Comparison of ENCODE assay signal across 8 cellular contexts in genomic region chr17:64148017-64148631, GRCh38. TPM values are rescaled to one million over a fixed set of nuclear protein-coding genes. Genes with fewer than 3 reads are reported as not detected.
DNase-seq lines count a peak whose midpoint lies in the region; ATAC-seq and TF ChIP-seq lines count a peak whose summit lies in the region.

No MANE protein-coding gene starts in this region.

- intact Hi-C loops in Caco-2 (cut with micrococcal nuclease; ENCODE audit: unreplicated experiment) (loop anchor here (5.0 kb wide), 1 partner anchor 114 kb away; the partner anchor contains the start of gene TEX2), IMR-90 (cut with micrococcal nuclease) (no loop called here)
- intact Hi-C loops in activated T-helper 2 cell treated with anti-CD3 and anti-CD28 coated beads, Interferon-gamma antibody, Interleukin-2, Interleukin-4, amounts not matched to agents 10 μg/mL and 5 μg/mL and 100 μg/mL, durations not matched to agents 14 hours and 24 hours and 36 hours (cut with micrococcal nuclease): loop anchor here (5.0 to 10.0 kb wide), 3 partner anchors 54 to 303 kb away; partner anchors contain the start of gene SMARCD2

- peak overlapping the region; percentile 6; the same call in 1 of the 2 replicates for H3K23ac ChIP-seq in IMR-90 (ENCODE audit: low read depth, low read length)

- dilution Hi-C loops in IMR-90 (cut with HindIII; ENCODE audit: low sequenced_read_pairs, unreplicated experiment): no loop called here

- no peaks in the 10 kb centered on the region for H3K27me3 ChIP-seq in Caco-2 (replicated peaks; ENCODE audit: control insufficient read depth, insufficient read depth, low read length)
- H3K27me3 ChIP-seq in IMR-90 (ENCODE audit: control insufficient read depth, insufficient read depth, low read length): no peaks in the 10 kb centered on the region
- H3K27me3 ChIP-seq in effector memory CD4-positive, alpha-beta T cell (replicated peaks; ENCODE audit: control insufficient read depth, insufficient read depth, low read length, poor library complexity, severe bottlenecking): no peaks in the 10 kb centered on the region

- H3K56ac ChIP-seq in IMR-90 (ENCODE audit: extremely low read depth, insufficient read depth, low read length): no peak overlapping the region

- H3K9me1 ChIP-seq in IMR-90 (ENCODE audit: insufficient read depth, low read length): peaks cover 11% of the 10 kb centered on the region

- H3K4me1 Mint-ChIP-seq in Caco-2 (ENCODE audit: low read depth, unreplicated experiment) (peaks cover 20% of the 10 kb centered on the region), memory B cell (peaks cover 16% of the 10 kb centered on the region)
- H3K4me1 Mint-ChIP-seq in activated T-helper 2 cell treated with anti-CD3 and anti-CD28 coated beads, Interferon-gamma antibody, Interleukin-2, Interleukin-4, amounts not matched to agents 10 μg/mL and 5 μg/mL and 100 μg/mL, durations not matched to agents 14 hours and 24 hours and 36 hours (ENCODE audit: low read depth): peaks cover 21% of the 10 kb centered on the region

- H3K9me3 Mint-ChIP-seq in Caco-2 (ENCODE audit: unreplicated experiment) (no peaks in the 10 kb centered on the region), memory B cell (no peaks in the 10 kb centered on the region)
- H3K9me3 Mint-ChIP-seq in activated T-helper 2 cell treated with anti-CD3 and anti-CD28 coated beads, Interferon-gamma antibody, Interleukin-2, Interleukin-4, amounts not matched to agents 10 μg/mL and 5 μg/mL and 100 μg/mL, durations not matched to agents 14 hours and 24 hours and 36 hours: no peaks in the 10 kb centered on the region

- peak overlapping the region in 1 of 2 experiments; percentile 26; a peak in 1 of 4 replicates for H4K8ac ChIP-seq in IMR-90 (ENCODE audit: low read depth in 2 of 2, low read length in 2 of 2)

- peak overlapping the region; percentile 31 for H2BK5ac ChIP-seq in IMR-90 (ENCODE audit: low read depth, low read length, poor library complexity, severe bottlenecking)

- H3K14ac ChIP-seq in IMR-90 (replicated peaks; ENCODE audit: low read depth, low read length): no peak overlapping the region

- TF ChIP-seq RAD21 in IMR-90 (IDR thresholded peaks at IDR 0.05; ENCODE audit: low read length): no peak

- no peak for TF ChIP-seq POLR2A in IMR-90 (IDR thresholded peaks at IDR 0.05; ENCODE audit: low read depth, low read length)

- H3K36me3 ChIP-seq in Caco-2 (ENCODE audit: control insufficient read depth, insufficient read depth, low read length) (no peaks in the 10 kb centered on the region), IMR-90 (ENCODE audit: control insufficient read depth, insufficient read depth, low read length) (peaks cover 10% of the 10 kb centered on the region; the same call in 1 of the 2 replicates)
- peaks cover 6% of the 10 kb centered on the region for H3K36me3 ChIP-seq in effector memory CD4-positive, alpha-beta T cell (ENCODE audit: control insufficient read depth, insufficient read depth, low read length)

- no peak overlapping the region for H3K4ac ChIP-seq in IMR-90 (ENCODE audit: low read depth, low read length)

- no peak overlapping the region for H3K9ac ChIP-seq in IMR-90 (ENCODE audit: low read depth, low read length)

- H2AK9ac ChIP-seq in IMR-90 (replicated peaks; ENCODE audit: low read depth, low read length, poor library complexity): no peak overlapping the region

- TF ChIP-seq CTCF in Caco-2 (IDR thresholded peaks at IDR 0.05; ENCODE audit: insufficient read depth in 1 of 2, low read depth in 1 of 2, low read length in 1 of 2, severe bottlenecking in 1 of 2, unreplicated experiment in 1 of 2) (no peak), IMR-90 (conservative IDR thresholded peaks at IDR 0.05; ENCODE audit: low read depth, low read length) (no peak)

- H3K4me2 ChIP-seq in IMR-90 (ENCODE audit: low read depth, low read length): no peak overlapping the region

- H2AK5ac ChIP-seq in IMR-90 (ENCODE audit: low read depth, low read length): no peak overlapping the region

- no peak overlapping the region for H3K18ac ChIP-seq in IMR-90 (ENCODE audit: low read depth, low read length)

- BruUV-seq in Caco-2 (replicated peaks; lab: Mats Ljungman, UMichigan) (TSS peak; percentile 27), IMR-90 (replicated peaks; lab: Mats Ljungman, UMichigan) (TSS peak; percentile 93)

- no peak overlapping the region for H2BK20ac ChIP-seq in IMR-90 (ENCODE audit: low read depth, low read length)

- H3K9me3 ChIP-seq in Caco-2 (no peaks in the 10 kb centered on the region), IMR-90 (ENCODE audit: control insufficient read depth, insufficient read depth, low read length) (no peaks in the 10 kb centered on the region)
- no peaks in the 10 kb centered on the region for H3K9me3 ChIP-seq in effector memory CD4-positive, alpha-beta T cell (ENCODE audit: control insufficient read depth, low read length)

- ATAC-seq in IMR-90 (ENCODE audit: low read depth) (no peak), memory B cell (ENCODE audit: low read depth) (no peak)

- no peak for DNase-seq in Caco-2
- no peak for DNase-seq in IMR-90
- DNase-seq in activated T-helper 2 cell treated with anti-CD3 and anti-CD28 coated beads, Interferon-gamma antibody, Interleukin-2, Interleukin-4, amounts not matched to agents 10 μg/mL and 5 μg/mL and 100 μg/mL, durations not matched to agents 14 hours and 24 hours and 36 hours (ENCODE audit: low spot score): no peak
- no peak for DNase-seq in memory B cell (ENCODE audit: low spot score in 2 of 2)
- DNase-seq in HPDE6-E6E7 (ENCODE audit: extremely low spot score): no peak
- DNase-seq in effector memory CD4-positive, alpha-beta T cell: no peak
- DNase-seq in NCI-H748 (lab: John Stamatoyannopoulos, UW; ENCODE audit: unreplicated experiment): no peak
- no peak for DNase-seq in stimulated activated CD4-positive, alpha-beta T cell treated with anti-CD3 and anti-CD28 coated beads, Interleukin-2, amount 100 ng/mL, for 48 hours

- H3K27ac Mint-ChIP-seq in Caco-2 (ENCODE audit: unreplicated experiment): no peak overlapping the region
- H3K27ac Mint-ChIP-seq in activated T-helper 2 cell treated with anti-CD3 and anti-CD28 coated beads, Interferon-gamma antibody, Interleukin-2, Interleukin-4, amounts not matched to agents 10 μg/mL and 5 μg/mL and 100 μg/mL, durations not matched to agents 14 hours and 24 hours and 36 hours: peak overlapping the region; percentile 17
- peak overlapping the region; percentile 38 for H3K27ac Mint-ChIP-seq in memory B cell

- H3K36me3 Mint-ChIP-seq in Caco-2 (ENCODE audit: insufficient read depth, unreplicated experiment) (peaks cover 14% of the 10 kb centered on the region), memory B cell (peaks cover 3% of the 10 kb centered on the region)
- peaks cover 30% of the 10 kb centered on the region for H3K36me3 Mint-ChIP-seq in activated T-helper 2 cell treated with anti-CD3 and anti-CD28 coated beads, Interferon-gamma antibody, Interleukin-2, Interleukin-4, amounts not matched to agents 10 μg/mL and 5 μg/mL and 100 μg/mL, durations not matched to agents 14 hours and 24 hours and 36 hours (ENCODE audit: low read depth)

- H2AFZ ChIP-seq in IMR-90 (replicated peaks; ENCODE audit: low read length, poor library complexity): no peak overlapping the region

- H3K4me1 ChIP-seq in Caco-2 (no peaks in the 10 kb centered on the region), IMR-90 (ENCODE audit: control insufficient read depth, insufficient read depth, low read length) (peaks cover 5% of the 10 kb centered on the region)
- peaks cover 12% of the 10 kb centered on the region for H3K4me1 ChIP-seq in effector memory CD4-positive, alpha-beta T cell (ENCODE audit: control insufficient read depth, insufficient read depth, low read length, poor library complexity, severe bottlenecking)

- no peak overlapping the region for H3K4me3 ChIP-seq in Caco-2 (ENCODE audit: low read depth, low read length)
- no peak overlapping the region for H3K4me3 ChIP-seq in IMR-90 (ENCODE audit: insufficient read depth, low read depth, low read length)
- H3K4me3 ChIP-seq in effector memory CD4-positive, alpha-beta T cell (ENCODE audit: insufficient read depth, low read depth, low read length, poor library complexity, severe bottlenecking): no peak overlapping the region

- H4K91ac ChIP-seq in IMR-90 (ENCODE audit: insufficient read depth, low read depth, low read length): no peak overlapping the region

- CTCF ChIA-PET in Caco-2 (lab: Charles Lee): interaction anchor here (1.3 kb wide), 1 partner anchor 134 kb away, joined by 5 read pairs; no protein-coding TSS in a partner anchor
- CTCF ChIA-PET in IMR-90 (lab: Yijun Ruan, JAX): interaction anchor here (1.0 to 1.1 kb wide), 2 partner anchors 15 to 62 kb away, joined by 3 to 4 read pairs; no protein-coding TSS in a partner anchor

- in situ Hi-C loops in IMR-90 (cut with MboI; ENCODE audit: low sequenced_read_pairs): loop anchor here (5.0 kb wide), 1 partner anchor 134 kb away; no protein-coding TSS in a partner anchor

- H4K20me1 ChIP-seq in IMR-90 (ENCODE audit: insufficient read depth, low read length): peaks cover 24% of the 10 kb centered on the region

- WGBS in IMR-90 (ENCODE audit: extremely low coverage in 2 of 2, insufficient read length in 1 of 2), 2 experiments: no CpG with 5 or more reads among the region's 8 CpGs

- no peak overlapping the region for H4K5ac ChIP-seq in IMR-90 (ENCODE audit: low read depth, low read length)

- POLR2A ChIA-PET in Caco-2 (lab: Charles Lee) (interaction anchor here (1.4 to 1.5 kb wide), 2 partner anchors 11 to 30 kb away, joined by 3 to 5 read pairs; no protein-coding TSS in a partner anchor), IMR-90 (lab: Charles Lee; ENCODE audit: unreplicated experiment) (no interaction called here)

- no peak overlapping the region for H2BK15ac ChIP-seq in IMR-90 (ENCODE audit: low read depth, low read length)

- H2BK120ac ChIP-seq in IMR-90 (ENCODE audit: low read depth, low read length): no peak overlapping the region

- H3K79me1 ChIP-seq in IMR-90 (ENCODE audit: low read depth in 1 of 2, low read length in 2 of 2): peaks cover 7 to 29% of the 10 kb centered on the region in 2 experiments; a peak in 3 of 4 replicates

- no peak overlapping the region for H3K27ac ChIP-seq in IMR-90 (ENCODE audit: insufficient read depth, low read length)
- no peak overlapping the region for H3K27ac ChIP-seq in effector memory CD4-positive, alpha-beta T cell (ENCODE audit: insufficient read depth, low read length, poor library complexity, severe bottlenecking)

- H3K4me3 Mint-ChIP-seq in Caco-2 (ENCODE audit: unreplicated experiment) (peak overlapping the region; percentile 40), memory B cell (no peak overlapping the region)
- peak overlapping the region; percentile 54 for H3K4me3 Mint-ChIP-seq in activated T-helper 2 cell treated with anti-CD3 and anti-CD28 coated beads, Interferon-gamma antibody, Interleukin-2, Interleukin-4, amounts not matched to agents 10 μg/mL and 5 μg/mL and 100 μg/mL, durations not matched to agents 14 hours and 24 hours and 36 hours (ENCODE audit: low read depth)

- no peaks in the 10 kb centered on the region for H3K27me3 Mint-ChIP-seq in Caco-2 (ENCODE audit: insufficient read depth, unreplicated experiment)
- H3K27me3 Mint-ChIP-seq in activated T-helper 2 cell treated with anti-CD3 and anti-CD28 coated beads, Interferon-gamma antibody, Interleukin-2, Interleukin-4, amounts not matched to agents 10 μg/mL and 5 μg/mL and 100 μg/mL, durations not matched to agents 14 hours and 24 hours and 36 hours (ENCODE audit: low read depth): no peaks in the 10 kb centered on the region
- no peaks in the 10 kb centered on the region for H3K27me3 Mint-ChIP-seq in memory B cell

RNA-seq across cellular contexts. Expression of gene ERN1, which starts 18.2 kb away (rescaled TPM):
- total RNA-seq in Caco-2 (2022) (24.3 and 27.5 TPM in 2 replicates), IMR-90 (2012; rRNA removed) (2.2 and 2.7 TPM in 2 replicates)
- 3.7 and 4.1 TPM in 2 replicates for polyA plus RNA-seq in IMR-90 (2012; rRNA removed)
- polyA plus RNA-seq in IMR-90 (2012; cell fraction: cytosol; rRNA removed): 3.2 and 3.4 TPM in 2 replicates
- polyA plus RNA-seq in IMR-90 (2012; cell fraction: nucleus; rRNA removed; ENCODE audit: low replicate concordance): 7.5 and 10.9 TPM in 2 replicates
- 91.0 and 93.4 TPM in 2 replicates for total RNA-seq in activated T-helper 2 cell treated with anti-CD3 and anti-CD28 coated beads, Interferon-gamma antibody, Interleukin-2, Interleukin-4, amounts not matched to agents 10 μg/mL and 5 μg/mL and 100 μg/mL, durations not matched to agents 14 hours and 24 hours and 36 hours
